1 cellular context compared by ENCODE assay signal in genomic region chr17:7329360-7330098, GRCh38.
TF ChIP-seq lines count a peak whose summit lies in the region.

No MANE protein-coding gene starts in this region.

TF ChIP-seq in K562, 482 proteins besides CTCF, POLR2A, EP300 and RAD21 (continued from another document and continues in another):
- TF ChIP-seq GTF2B (IDR thresholded peaks at IDR 0.05; ENCODE audit: extremely low read depth, insufficient read length) (no peak), SIN3A (IDR thresholded peaks at IDR 0.05; ENCODE audit: borderline replicate concordance in 2 of 2, control insufficient read depth in 1 of 2, low read depth in 2 of 2, low read length in 2 of 2) (peak in 1 of 2 experiments; percentile 81; a peak in 1 of 4 replicates), ZNF395 (CRISPR knock-in tag; IDR thresholded peaks at IDR 0.05) (no peak), U2AF2 (optimal IDR thresholded peaks at IDR 0.05; ENCODE audit: low read depth, low read length) (no peak), E4F1 (CRISPR knock-in tag; IDR thresholded peaks at IDR 0.05; ENCODE audit: borderline replicate concordance) (peak; percentile 98), RCOR1 (IDR thresholded peaks at IDR 0.05; ENCODE audit: borderline replicate concordance in 1 of 2, low read depth in 2 of 2, low read length in 2 of 2) (0 out of 4 replicates have a peak, but pooled peaks of 1 of the 2 experiments have one; percentile 13), ZZZ3 (IDR thresholded peaks at IDR 0.05) (no peak), SREBF1 (IDR thresholded peaks at IDR 0.05; ENCODE audit: borderline replicate concordance, low read depth, low read length) (no peak), KDM4B (IDR thresholded peaks at IDR 0.05; ENCODE audit: borderline replicate concordance in 2 of 2, low read depth in 1 of 2) (no peak), ZNF449 (CRISPR knock-in tag; IDR thresholded peaks at IDR 0.05) (no peak), TAF9B (IDR thresholded peaks at IDR 0.05; ENCODE audit: partially characterized antibody) (no peak), TCF7L2 (IDR thresholded peaks at IDR 0.05; ENCODE audit: low read depth, low read length) (no peak), SNRNP70 (optimal IDR thresholded peaks at IDR 0.05; ENCODE audit: low read depth, low read length) (no peak), ZNF184 (CRISPR knock-in tag; IDR thresholded peaks at IDR 0.05) (no peak), GTF2F1 (IDR thresholded peaks at IDR 0.05; ENCODE audit: low read depth, low read length) (no peak), SIX5 (IDR thresholded peaks at IDR 0.05; ENCODE audit: borderline replicate concordance in 1 of 2, insufficient read depth in 1 of 2, low read depth in 1 of 2, low read length in 2 of 2) (no peak), MECOM (CRISPR knock-in tag; IDR thresholded peaks at IDR 0.05) (no peak), LEF1 (IDR thresholded peaks at IDR 0.05) (no peak), SMAD4 (CRISPR knock-in tag; conservative IDR thresholded peaks at IDR 0.05) (no peak), TFAP4 (CRISPR knock-in tag; IDR thresholded peaks at IDR 0.05; ENCODE audit: borderline replicate concordance) (peak; percentile 61; the same call in 1 of the 2 replicates), TEAD2 (tag; IDR thresholded peaks at IDR 0.05) (no peak), ARHGAP35 (IDR thresholded peaks at IDR 0.05; ENCODE audit: partially characterized antibody) (no peak), TBL1XR1 (IDR thresholded peaks at IDR 0.05; ENCODE audit: low read length in 2 of 2) (no peak), FOXO4 (CRISPR knock-in tag; IDR thresholded peaks at IDR 0.05) (no peak), HINFP (tag; conservative IDR thresholded peaks at IDR 0.05; ENCODE audit: low read depth) (peak; percentile 91), ETS1 (conservative IDR thresholded peaks at IDR 0.05; ENCODE audit: control insufficient read depth, low read depth, low read length) (no peak), SIN3B (IDR thresholded peaks at IDR 0.05; ENCODE audit: low read depth) (no peak), ZNF79 (CRISPR knock-in tag; IDR thresholded peaks at IDR 0.05; ENCODE audit: low read depth) (no peak), GMEB1 (CRISPR knock-in tag; IDR thresholded peaks at IDR 0.05) (no peak), OTX1 (CRISPR knock-in tag; IDR thresholded peaks at IDR 0.05) (no peak), ZNF766 (CRISPR knock-in tag; conservative IDR thresholded peaks at IDR 0.05) (no peak), NFE2L1 (tag; IDR thresholded peaks at IDR 0.05; ENCODE audit: borderline replicate concordance, low read depth) (no peak), HNRNPH1 (optimal IDR thresholded peaks at IDR 0.05; ENCODE audit: low read depth, low read length) (no peak), HMBOX1 (IDR thresholded peaks at IDR 0.05) (no peak), PCBP1 (IDR thresholded peaks at IDR 0.05; ENCODE audit: low read depth, low read length, poor library complexity, severe bottlenecking) (no peak), ZNF175 (CRISPR knock-in tag; IDR thresholded peaks at IDR 0.05; ENCODE audit: low read depth) (no peak), MNT (conservative IDR thresholded peaks at IDR 0.05) (peak; percentile 38 to 60; a peak in 2 of 4 replicates), NRF1 (conservative IDR thresholded peaks at IDR 0.05 in 1 of 2, IDR thresholded peaks at IDR 0.05 in 1 of 2) (peak; percentile 65 to 77), GTF2E2 (tag; IDR thresholded peaks at IDR 0.05) (no peak), ZNF639 (CRISPR knock-in tag; conservative IDR thresholded peaks at IDR 0.05 in 1 of 2, IDR thresholded peaks at IDR 0.05 in 1 of 2) (0 out of 4 replicates have a peak, but pooled peaks of 1 of the 2 experiments have one; percentile 50), ZNF699 (CRISPR knock-in tag; IDR thresholded peaks at IDR 0.05; ENCODE audit: insufficient replicate concordance) (no peak)
